16 cellular contexts compared by ENCODE assay signal in genomic region chr11:117580866-117581265, GRCh38.
"Had no signal": no experiment of that assay in that cellular context is flagged by ENCODE, and none has a peak within 500 bp of the region (broad histone marks: within the 10 kb centered on the region; RNA-seq: fewer than 3 reads in every experiment).

No MANE protein-coding gene starts in this region.

- H3K4me1 Mint-ChIP-seq: naive thymus-derived CD8-positive, alpha-beta T cell; stimulated activated naive CD8-positive, alpha-beta T cell treated with anti-CD3 and anti-CD28 coated beads, Interleukin-15, amount 100 ng/mL, for 72 hours had no signal

- H3K4me3 Mint-ChIP-seq: endodermal cell; naive thymus-derived CD8-positive, alpha-beta T cell; stimulated activated naive B cell treated with anti-CD40 and anti-IgM and Interleukin-4, amounts not matched to agents 10 μg/mL and 1 μg/mL and 100 μg/mL, for 72 hours; stimulated activated naive CD8-positive, alpha-beta T cell treated with anti-CD3 and anti-CD28 coated beads, Interleukin-15, amount 100 ng/mL, for 72 hours had no signal

- H3K36me3 Mint-ChIP-seq: naive thymus-derived CD8-positive, alpha-beta T cell; stimulated activated naive B cell treated with anti-CD40 and anti-IgM and Interleukin-4, amounts not matched to agents 10 μg/mL and 1 μg/mL and 100 μg/mL, for 72 hours had no signal

- H3K9me3 Mint-ChIP-seq: endodermal cell; naive thymus-derived CD8-positive, alpha-beta T cell; stimulated activated naive B cell treated with anti-CD40 and anti-IgM and Interleukin-4, amounts not matched to agents 10 μg/mL and 1 μg/mL and 100 μg/mL, for 72 hours; stimulated activated naive CD8-positive, alpha-beta T cell treated with anti-CD3 and anti-CD28 coated beads, Interleukin-15, amount 100 ng/mL, for 72 hours had no signal

- DNase-seq: effector CD4-positive, alpha-beta T cell; endodermal cell; erythroblast; foreskin keratinocyte; mammary epithelial cell; mucosa of descending colon; naive thymus-derived CD8-positive, alpha-beta T cell; psoas muscle; retina; stimulated activated CD4-positive, alpha-beta T cell treated with anti-CD3 and anti-CD28 coated beads, Interleukin-15, amount 100 ng/mL, for 24 hours; stimulated activated CD4-positive, alpha-beta T cell treated with anti-CD3 and anti-CD28 coated beads, Interleukin-1b, Interleukin-23, amount 100 ng/mL, for 48 hours; stimulated activated CD4-positive, alpha-beta T cell treated with anti-CD3 and anti-CD28 coated beads, Interleukin-4, amount 100 ng/mL, for 4 hours; stimulated activated naive B cell treated with anti-CD40 and anti-IgM and Interleukin-4, amounts not matched to agents 10 μg/mL and 1 μg/mL and 100 μg/mL, for 72 hours; stimulated activated naive CD8-positive, alpha-beta T cell treated with anti-CD3 and anti-CD28 coated beads, Interleukin-15, amount 100 ng/mL, for 72 hours; testis; transverse colon had no signal

- H3K27ac Mint-ChIP-seq: endodermal cell; naive thymus-derived CD8-positive, alpha-beta T cell; stimulated activated naive B cell treated with anti-CD40 and anti-IgM and Interleukin-4, amounts not matched to agents 10 μg/mL and 1 μg/mL and 100 μg/mL, for 72 hours; stimulated activated naive CD8-positive, alpha-beta T cell treated with anti-CD3 and anti-CD28 coated beads, Interleukin-15, amount 100 ng/mL, for 72 hours had no signal
